1 cellular context compared by ENCODE assay signal in genomic region chr20:21702553-21703467, GRCh38.
TF ChIP-seq lines count a peak whose summit lies in the region.

No MANE protein-coding gene starts in this region.

TF ChIP-seq in HepG2, 621 proteins besides CTCF, POLR2A, EP300 and RAD21 (continued from another document and continues in another):
- TF ChIP-seq ZGPAT (CRISPR knock-in tag; IDR thresholded peaks at IDR 0.05) (peak; percentile 24; the same call in 1 of the 2 replicates), ZNF280D (CRISPR knock-in tag; IDR thresholded peaks at IDR 0.05) (no peak), MZF1 (CRISPR knock-in tag; IDR thresholded peaks at IDR 0.05; ENCODE audit: borderline replicate concordance) (no peak), EED (CRISPR knock-in tag; IDR thresholded peaks at IDR 0.05) (peak; percentile 61; the same call in 1 of the 2 replicates), ZXDC (CRISPR knock-in tag; IDR thresholded peaks at IDR 0.05) (no peak), SMC3 (IDR thresholded peaks at IDR 0.05; ENCODE audit: low read length) (no peak), ZFP36L1 (CRISPR knock-in tag; IDR thresholded peaks at IDR 0.05) (no peak), RBM39 (IDR thresholded peaks at IDR 0.05; ENCODE audit: low read depth, low read length, poor library complexity, severe bottlenecking) (peak; percentile 45), DNMT3B (CRISPR knock-in tag; conservative IDR thresholded peaks at IDR 0.05) (no peak), ZNF354B (CRISPR knock-in tag; IDR thresholded peaks at IDR 0.05) (no peak), HMGXB4 (CRISPR knock-in tag; IDR thresholded peaks at IDR 0.05; ENCODE audit: borderline replicate concordance in 1 of 2, low read depth in 1 of 2) (0 out of 4 replicates have a peak, but pooled peaks of 1 of the 2 experiments have one; percentile 25), ZNF687 (CRISPR knock-in tag; IDR thresholded peaks at IDR 0.05) (peak; percentile 48), GRHL1 (CRISPR knock-in tag; conservative IDR thresholded peaks at IDR 0.05) (no peak), THRA (CRISPR knock-in tag; IDR thresholded peaks at IDR 0.05; ENCODE audit: borderline replicate concordance) (no peak), HNF1B (CRISPR knock-in tag; IDR thresholded peaks at IDR 0.05) (peak; percentile 31; the same call in 1 of the 2 replicates), ZFAT (CRISPR knock-in tag; conservative IDR thresholded peaks at IDR 0.05) (no peak), ZFP37 (CRISPR knock-in tag; IDR thresholded peaks at IDR 0.05; ENCODE audit: borderline replicate concordance) (no peak), ZNF768 (CRISPR knock-in tag; IDR thresholded peaks at IDR 0.05) (peak; percentile 50; the same call in 1 of the 2 replicates), CC2D1A (CRISPR knock-in tag; IDR thresholded peaks at IDR 0.05) (no peak), HNRNPLL (IDR thresholded peaks at IDR 0.05; ENCODE audit: low read depth, low read length, poor library complexity, severe bottlenecking) (peak; percentile 36), STAG1 (CRISPR knock-in tag; IDR thresholded peaks at IDR 0.05) (peak; percentile 72), ZNF12 (CRISPR knock-in tag; IDR thresholded peaks at IDR 0.05) (no peak), ZNF556 (CRISPR knock-in tag; IDR thresholded peaks at IDR 0.05; ENCODE audit: borderline replicate concordance) (peak; percentile 55; the same call in 1 of the 2 replicates), ZNF317 (CRISPR knock-in tag; IDR thresholded peaks at IDR 0.05) (no peak), TFDP1 (CRISPR knock-in tag; IDR thresholded peaks at IDR 0.05; ENCODE audit: borderline replicate concordance) (peak; percentile 20; the same call in 1 of the 2 replicates), PAX8 (CRISPR knock-in tag; IDR thresholded peaks at IDR 0.05; ENCODE audit: borderline replicate concordance) (no peak), ZNF737 (CRISPR knock-in tag; IDR thresholded peaks at IDR 0.05; ENCODE audit: borderline replicate concordance) (no peak), FOXM1 (CRISPR knock-in tag; IDR thresholded peaks at IDR 0.05) (no peak), U2AF1 (optimal IDR thresholded peaks at IDR 0.05; ENCODE audit: low read depth, low read length) (peak; percentile 55), ZNF343 (CRISPR knock-in tag; IDR thresholded peaks at IDR 0.05) (0 out of 2 replicates have a peak, but pooled peaks have one; percentile 45), ZKSCAN8 (CRISPR knock-in tag; IDR thresholded peaks at IDR 0.05; ENCODE audit: borderline replicate concordance) (no peak), EZH2 (conservative IDR thresholded peaks at IDR 0.05; ENCODE audit: low read depth, low read length) (peak; percentile 60; the same call in 1 of the 2 replicates), PHF8 (CRISPR knock-in tag; IDR thresholded peaks at IDR 0.05) (0 out of 2 replicates have a peak, but pooled peaks have one; percentile 17), PHF21A (CRISPR knock-in tag; IDR thresholded peaks at IDR 0.05) (no peak), ZNF674 (CRISPR knock-in tag; IDR thresholded peaks at IDR 0.05; ENCODE audit: low read depth) (no peak), GABPB1 (CRISPR knock-in tag; IDR thresholded peaks at IDR 0.05) (peak; percentile 45; the same call in 1 of the 2 replicates), ZNF557 (CRISPR knock-in tag; IDR thresholded peaks at IDR 0.05) (0 out of 2 replicates have a peak, but pooled peaks have one; percentile 18), ZNF124 (CRISPR knock-in tag; IDR thresholded peaks at IDR 0.05) (0 out of 2 replicates have a peak, but pooled peaks have one; percentile 30), MXI1 (IDR thresholded peaks at IDR 0.05; ENCODE audit: borderline replicate concordance, low read depth, low read length) (no peak), ZNF326 (CRISPR knock-in tag; IDR thresholded peaks at IDR 0.05; ENCODE audit: borderline replicate concordance) (no peak), NFKBIZ (CRISPR knock-in tag; IDR thresholded peaks at IDR 0.05) (no peak), SALL1 (CRISPR knock-in tag; IDR thresholded peaks at IDR 0.05) (peak; percentile 24; the same call in 1 of the 2 replicates), KMT2A (CRISPR knock-in tag; IDR thresholded peaks at IDR 0.05) (no peak), ZNF552 (CRISPR knock-in tag; IDR thresholded peaks at IDR 0.05; ENCODE audit: borderline replicate concordance) (0 out of 2 replicates have a peak, but pooled peaks have one; percentile 46)
